Comparison of ENCODE assay signal across 8 cellular contexts in the genomic region with DNA sequence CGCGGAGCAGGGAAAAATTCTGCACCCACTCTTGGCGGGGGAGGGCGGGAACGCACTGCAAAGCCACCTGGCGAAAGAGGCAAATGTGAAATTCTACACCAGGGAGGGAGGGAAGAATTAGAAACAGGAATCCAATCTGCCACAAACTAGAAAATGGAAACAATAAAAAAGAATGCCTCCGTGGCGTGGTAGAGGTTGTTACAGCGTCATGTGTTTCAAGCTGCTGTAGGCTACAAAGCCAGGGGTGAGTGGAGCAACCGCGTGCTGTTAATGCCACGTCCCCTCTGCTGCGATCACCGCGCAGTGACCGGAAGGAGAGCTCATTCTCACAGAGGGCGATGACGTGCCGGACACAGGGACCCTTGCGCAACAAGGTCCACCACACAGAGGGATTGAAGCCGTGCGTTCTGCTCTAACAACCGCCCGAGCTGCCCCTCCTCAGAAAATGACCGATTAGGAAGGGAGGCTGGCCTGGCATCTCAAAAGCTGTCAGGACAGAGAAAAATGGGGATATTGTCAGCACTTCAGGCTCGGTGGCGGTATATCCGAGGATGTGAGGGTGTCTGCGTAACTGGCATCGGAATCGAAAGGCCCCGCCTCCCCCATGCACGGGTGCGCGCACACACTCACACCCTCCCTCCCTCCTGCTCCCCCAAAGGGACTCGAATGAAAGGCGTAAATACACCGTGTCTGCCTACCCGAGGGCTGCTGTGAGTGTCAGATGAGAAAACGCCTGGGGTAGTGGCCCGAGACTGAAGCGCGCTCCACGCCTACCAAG.
DNase-seq lines count a peak whose midpoint lies in the region; ATAC-seq and TF ChIP-seq lines count a peak whose summit lies in the region.

No MANE protein-coding gene starts in this region.

- H3K4me1 ChIP-seq in CD4-positive, CD25-positive, alpha-beta regulatory T cell (ENCODE audit: control insufficient read depth, insufficient read depth, low read length, poor library complexity, severe bottlenecking) = peaks cover 33% of the 10 kb centered on the region
- H3K4me1 ChIP-seq in ectodermal cell (ENCODE audit: control insufficient read depth, insufficient read depth, low read length) (peaks cover 31% of the 10 kb centered on the region), lung (ENCODE audit: control insufficient read depth in 2 of 2, insufficient read depth in 2 of 2, low read length in 2 of 2) (peaks cover 0 to 9% of the 10 kb centered on the region in 2 donors)

- H3K27me3 ChIP-seq in CD4-positive, CD25-positive, alpha-beta regulatory T cell (ENCODE audit: control insufficient read depth, insufficient read depth, low read length) = no peaks in the 10 kb centered on the region
- H3K27me3 ChIP-seq in ectodermal cell (ENCODE audit: control insufficient read depth, insufficient read depth, low read length, poor library complexity, severe bottlenecking) (peaks cover 3% of the 10 kb centered on the region), lung (ENCODE audit: control insufficient read depth, insufficient read depth) (no peaks in the 10 kb centered on the region)

- WGBS in ectodermal cell, 2 experiments = 59% methylated on average over 44 of the region's 44 CpGs
- WGBS in lung, 2 donors = 3% methylated on average over 44 of the region's 44 CpGs

- no peaks in the 10 kb centered on the region for H3K36me3 Mint-ChIP-seq in CD4-positive, CD25-positive, alpha-beta regulatory T cell

- H3K9me3 ChIP-seq in CD4-positive, CD25-positive, alpha-beta regulatory T cell (ENCODE audit: control insufficient read depth in 2 of 2, low read length in 2 of 2) = no peaks in the 10 kb centered on the region
- no peaks in the 10 kb centered on the region for H3K9me3 ChIP-seq in ectodermal cell (ENCODE audit: control insufficient read depth, low read length)
- H3K9me3 ChIP-seq in lung (ENCODE audit: control insufficient read depth in 2 of 2, insufficient read depth in 1 of 2, low read length in 1 of 2) = no peaks in the 10 kb centered on the region

- peaks cover 0 to 2% (median 0%) of the 10 kb centered on the region in 7 donors for H3K9me3 Mint-ChIP-seq in CD4-positive, CD25-positive, alpha-beta regulatory T cell

- H3K4me3 ChIP-seq in CD4-positive, CD25-positive, alpha-beta regulatory T cell (ENCODE audit: low read depth, low read length) = peak overlapping the region; percentile 86
- peak overlapping the region; percentile 25 for H3K4me3 ChIP-seq in ectodermal cell (ENCODE audit: insufficient read depth, low read depth, low read length)
- H3K4me3 ChIP-seq in lung = peak overlapping the region; percentile 21

- H3K4me3 Mint-ChIP-seq in CD4-positive, CD25-positive, alpha-beta regulatory T cell = peak overlapping the region; percentile 86 to 94 (median 92)

- peak; percentile 69 to 84 (median 78) for DNase-seq in CD4-positive, CD25-positive, alpha-beta regulatory T cell
- DNase-seq in NCI-H1694 treated with DMSO at 0.1 percent for 48 hours (lab: John Stamatoyannopoulos, UW) = peak; percentile 72
- DNase-seq in activated CD8-positive, alpha-beta memory T cell treated with anti-CD3 and anti-CD28 coated beads for 1 hour (ENCODE audit: extremely low read depth in 1 of 2, low read depth in 1 of 2) = peak; percentile 61 to 62
- DNase-seq in lung (ENCODE audit: low spot score) = peak; percentile 80
- DNase-seq in stimulated activated CD4-positive, alpha-beta T cell treated with anti-CD3 and anti-CD28 coated beads, Interleukin-4, amount 100 ng/mL, for 24 hours = peak; percentile 69

- no peak for TF ChIP-seq CTCF in lung (IDR thresholded peaks at IDR 0.05; ENCODE audit: control extremely low read depth, extremely low read depth)

- peak overlapping the region; percentile 97 to 99 (median 98) for H3K27ac Mint-ChIP-seq in CD4-positive, CD25-positive, alpha-beta regulatory T cell

- peaks cover 27% of the 10 kb centered on the region for H3K27me3 Mint-ChIP-seq in CD4-positive, CD25-positive, alpha-beta regulatory T cell

- H3K4me1 Mint-ChIP-seq in CD4-positive, CD25-positive, alpha-beta regulatory T cell = peaks cover 5 to 61% (median 37%) of the 10 kb centered on the region in 4 donors

- H3K36me3 ChIP-seq in CD4-positive, CD25-positive, alpha-beta regulatory T cell (ENCODE audit: control insufficient read depth, insufficient read depth, low read length) = no peaks in the 10 kb centered on the region
- H3K36me3 ChIP-seq in ectodermal cell (ENCODE audit: control insufficient read depth, insufficient read depth, low read length) (no peaks in the 10 kb centered on the region), lung (ENCODE audit: control insufficient read depth in 2 of 2, insufficient read depth in 2 of 2, low read length in 2 of 2) (no peaks in the 10 kb centered on the region)

- peak; percentile 90 to 94 for ATAC-seq in CD4-positive, CD25-positive, alpha-beta regulatory T cell (ENCODE audit: low read depth in 2 of 2)
- ATAC-seq in lung (ENCODE audit: insufficient read depth, low FRiP score) = peak; percentile 70
- no peak for ATAC-seq in GM18867 (IDR thresholded peaks at IDR 0.05; ENCODE audit: unreplicated experiment)
- no peak for ATAC-seq in HG03097 (IDR thresholded peaks at IDR 0.05; ENCODE audit: low FRiP score, unreplicated experiment)

- peak overlapping the region; percentile 91 for H3K27ac ChIP-seq in CD4-positive, CD25-positive, alpha-beta regulatory T cell (ENCODE audit: insufficient read depth, low read length, poor library complexity, severe bottlenecking)
- H3K27ac ChIP-seq in ectodermal cell (ENCODE audit: insufficient read depth, low read depth, low read length, poor library complexity, severe bottlenecking) (no peak overlapping the region), lung (ENCODE audit: low read depth in 1 of 2, low read length in 1 of 2) (peak overlapping the region in 1 of 2 donors; percentile 77)

Comparison
In these comparisons a context has a peak if more than half of its experiments do, and no peak if none do; other contexts are left out.
1. ATAC-seq: peak in CD4-positive, CD25-positive, alpha-beta regulatory T cell (2 of 2) and lung (single experiment); none in GM18867 (single experiment) and HG03097 (single experiment).
2. H3K4me3 ChIP-seq: peak in every context shown above with its lines; median percentile 86 in CD4-positive, CD25-positive, alpha-beta regulatory T cell; 25 in ectodermal cell; 21 in lung.
3. Peak in every context shown above with its lines, with median percentiles within 50 percentile points of each other: DNase-seq.